In the genomic region with DNA sequence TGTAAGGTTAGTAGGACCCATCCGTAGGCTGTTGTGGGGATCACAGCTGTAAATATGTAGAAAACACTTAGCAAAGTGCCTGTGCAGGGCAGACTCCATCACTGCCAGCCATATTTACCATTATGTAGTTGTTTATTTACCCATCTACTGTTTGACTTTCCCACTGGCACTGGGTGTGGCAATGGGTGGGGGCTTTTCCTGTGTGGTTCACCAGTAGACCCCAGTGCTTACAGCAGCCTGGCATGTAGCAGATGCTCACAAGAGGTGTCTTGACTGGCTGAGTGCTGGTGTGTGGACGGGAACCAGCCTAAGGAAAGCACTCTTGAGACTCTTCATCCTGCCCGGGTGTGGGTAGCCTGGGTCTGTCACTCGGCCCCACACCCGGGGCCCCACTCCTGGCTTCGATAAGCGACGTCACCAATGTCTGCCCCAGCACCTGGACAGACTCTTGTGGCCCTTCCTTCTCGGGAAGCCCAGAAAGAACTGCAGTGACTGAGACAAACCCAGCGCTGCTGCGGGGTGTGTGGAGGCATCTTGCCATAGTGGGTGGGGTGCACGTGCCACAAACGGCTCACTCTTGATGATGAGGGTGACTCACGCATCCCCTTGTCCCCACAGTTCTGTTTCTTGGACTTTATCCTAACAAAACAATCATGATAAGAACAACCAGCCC, we compare ENCODE assay signal across 8 cellular contexts.
A peak's percentile ranks its signal among the peaks of the same experiment; 100 is the strongest.
DNase-seq lines count a peak whose midpoint lies in the region; ATAC-seq and TF ChIP-seq lines count a peak whose summit lies in the region.
"Had no signal": no experiment of that assay in that cellular context is flagged by ENCODE, and none has a peak within 500 bp of the region (broad histone marks: within the 10 kb centered on the region; RNA-seq: fewer than 3 reads in every experiment).

No MANE protein-coding gene starts in this region.

- H3K27ac ChIP-seq in GM23248 (no peak overlapping the region), gastrocnemius medialis (peak overlapping the region; percentile 24 to 99 (median 34)), A673 (ENCODE audit: low read depth, low read length, poor library complexity, severe bottlenecking) (no peak overlapping the region)

- CTCF ChIA-PET in A673 (lab: Charles Lee) = no interaction called here

- no peak overlapping the region for H2AFZ ChIP-seq in GM23248

- POLR2A ChIA-PET in A673 (lab: Charles Lee; ENCODE audit: low non-redundant PET) = no interaction called here

- H3K27ac Mint-ChIP-seq in dendritic cell treated with granulocyte-macrophage colony-stimulating factor and Interleukin-4, amounts not matched to agents 40 ng/mL and 50 ng/mL, for 4 days = peak overlapping the region; percentile 20

- peaks cover 3% of the 10 kb centered on the region; the same call in 1 of the 2 replicates for H4K20me1 ChIP-seq in GM23248 (ENCODE audit: insufficient read depth)

- H3K27me3 ChIP-seq in GM23248 (replicated peaks; ENCODE audit: insufficient read depth) = no peaks in the 10 kb centered on the region
- H3K27me3 ChIP-seq in gastrocnemius medialis = no peaks in the 10 kb centered on the region
- H3K27me3 ChIP-seq in A673 (replicated peaks; ENCODE audit: insufficient read depth, low read depth, low read length, poor library complexity) = no peaks in the 10 kb centered on the region

- peaks cover 26% of the 10 kb centered on the region for H3K36me3 Mint-ChIP-seq in dendritic cell treated with granulocyte-macrophage colony-stimulating factor and Interleukin-4, amounts not matched to agents 40 ng/mL and 50 ng/mL, for 4 days (ENCODE audit: low read depth)

- no peaks in the 10 kb centered on the region for H3K9me2 ChIP-seq in GM23248 (ENCODE audit: insufficient read depth)

- H3K4me1 ChIP-seq in GM23248 (ENCODE audit: insufficient read depth) = peaks cover 20% of the 10 kb centered on the region
- H3K4me1 ChIP-seq in gastrocnemius medialis = peaks cover 34 to 35% of the 10 kb centered on the region in 2 donors
- H3K4me1 ChIP-seq in A673 (ENCODE audit: insufficient read depth, low read length, poor library complexity, severe bottlenecking) = no peaks in the 10 kb centered on the region

- WGBS in GM23248 (ENCODE audit: low coverage in 1 of 2, low lambda C conversion rate in 2 of 2, missing lambda C conversion rate in 2 of 2), 2 experiments = 55% methylated on average over 13 to 14 of the region's 14 CpGs

- no peaks in the 10 kb centered on the region for H3K27me3 Mint-ChIP-seq in dendritic cell treated with granulocyte-macrophage colony-stimulating factor and Interleukin-4, amounts not matched to agents 40 ng/mL and 50 ng/mL, for 4 days

- H3F3A ChIP-seq in GM23248 (ENCODE audit: insufficient read depth) = no peaks in the 10 kb centered on the region

- intact Hi-C loops in dendritic cell treated with granulocyte-macrophage colony-stimulating factor and Interleukin-4, amounts not matched to agents 40 ng/mL and 50 ng/mL, for 4 days (cut with micrococcal nuclease) = no loop called here
- intact Hi-C loops in gastrocnemius medialis (cut with DNase I; ENCODE audit: low total_unique reads) = no loop called here
- intact Hi-C loops in A673 (cut with micrococcal nuclease; ENCODE audit: unreplicated experiment) = no loop called here

- H3K4me2 ChIP-seq in GM23248 (ENCODE audit: unreplicated experiment) = no peak overlapping the region

- no peaks in the 10 kb centered on the region for H3K9me3 Mint-ChIP-seq in dendritic cell treated with granulocyte-macrophage colony-stimulating factor and Interleukin-4, amounts not matched to agents 40 ng/mL and 50 ng/mL, for 4 days

- no peak for TF ChIP-seq CTCF in gastrocnemius medialis (IDR thresholded peaks at IDR 0.05 in 4 of 5, conservative IDR thresholded peaks at IDR 0.05 in 1 of 5)
- no peak for TF ChIP-seq CTCF in A673 (conservative IDR thresholded peaks at IDR 0.05; ENCODE audit: low read depth, low read length)

- no peak overlapping the region for H3K4me3 ChIP-seq in GM23248
- H3K4me3 ChIP-seq in gastrocnemius medialis = no peak overlapping the region
- H3K4me3 ChIP-seq in A673 (ENCODE audit: low read depth, low read length, poor library complexity, severe bottlenecking) = no peak overlapping the region

- no peak overlapping the region for H3K4me3 Mint-ChIP-seq in dendritic cell treated with granulocyte-macrophage colony-stimulating factor and Interleukin-4, amounts not matched to agents 40 ng/mL and 50 ng/mL, for 4 days

- in situ Hi-C loops in GM23248 (cut with MboI) = no loop called here
- in situ Hi-C loops in gastrocnemius medialis (cut with MboI; ENCODE audit: low sequenced_read_pairs in 4 of 4) = no loop called here

- DNase-seq in GM23248 (peak; percentile 75), SW480 (ENCODE audit: low spot score) (peak; percentile 52), gastrocnemius medialis (peak in 1 of 2 donors; percentile 27), mucosa of gallbladder (ENCODE audit: low spot score) (no peak), SIG-M5 treated with dmso at 0.1 percent for 504 hours (lab: John Stamatoyannopoulos, UW; ENCODE audit: unreplicated experiment) (no peak), A673 (ENCODE audit: low spot score) (no peak)
- DNase-seq: glutamatergic neuron had no signal

- BruUV-seq in A673 (replicated peaks; lab: Mats Ljungman, UMichigan) = no TSS peak

- H3K9me3 ChIP-seq in GM23248 (ENCODE audit: low read depth) = no peaks in the 10 kb centered on the region
- H3K9me3 ChIP-seq in gastrocnemius medialis = no peaks in the 10 kb centered on the region
- H3K9me3 ChIP-seq in A673 (ENCODE audit: low read depth, low read length, poor library complexity, severe bottlenecking) = no peaks in the 10 kb centered on the region

- H3K9ac ChIP-seq in GM23248 = no peak overlapping the region

- ATAC-seq in gastrocnemius medialis = no peak

- no peak for TF ChIP-seq POLR2A in gastrocnemius medialis (IDR thresholded peaks at IDR 0.05)

- H3K79me2 ChIP-seq in GM23248 (ENCODE audit: insufficient read depth) = peaks cover 38% of the 10 kb centered on the region

- H3K36me3 ChIP-seq in GM23248 (ENCODE audit: low read depth) = no peaks in the 10 kb centered on the region
- no peaks in the 10 kb centered on the region for H3K36me3 ChIP-seq in gastrocnemius medialis
- H3K36me3 ChIP-seq in A673 (ENCODE audit: insufficient read depth, low read length, poor library complexity, severe bottlenecking) = peaks cover 4% of the 10 kb centered on the region

- H3K4me1 Mint-ChIP-seq in dendritic cell treated with granulocyte-macrophage colony-stimulating factor and Interleukin-4, amounts not matched to agents 40 ng/mL and 50 ng/mL, for 4 days (ENCODE audit: low read depth) = peaks cover 45% of the 10 kb centered on the region

Comparison
In these comparisons a context has a peak if more than half of its experiments do, and no peak if none do; other contexts are left out.
1. DNase-seq: peak in GM23248 (single experiment) and SW480 (single experiment); none in mucosa of gallbladder (single experiment), SIG-M5 treated with dmso at 0.1 percent for 504 hours (single experiment) and A673 (single experiment).
2. H3K27ac ChIP-seq: peak in gastrocnemius medialis (4 of 4); none in GM23248 (single experiment) and A673 (single experiment).